ENCODE assay signal across 4 cellular contexts in genomic region chr6:116793224-116793623, GRCh38. TPM values are rescaled to one million over a fixed set of nuclear protein-coding genes. Genes with fewer than 3 reads are reported as not detected.
"Had no signal": no experiment of that assay in that cellular context is flagged by ENCODE, and none has a peak within 500 bp of the region (broad histone marks: within the 10 kb centered on the region; RNA-seq: fewer than 3 reads in every experiment).

No MANE protein-coding gene starts in this region.

- DNase-seq: GDM1, GF-D8 had no signal

- ATAC-seq: GM12878 had no signal

- H3K4me3 ChIP-seq: GM12878 had no signal

RNA-seq across cellular contexts. Expression of gene FAM162B, which starts 27.7 kb away (rescaled TPM):
- total RNA-seq: G401, GM12878 had no signal

RNA-seq across cellular contexts. Expression of gene GPRC6A, which starts 35.7 kb away (rescaled TPM):
- total RNA-seq: G401, GM12878 had no signal
